8 cellular contexts compared by ENCODE assay signal in genomic region chr10:63554666-63555065, GRCh38. TPM values are rescaled to one million over a fixed set of nuclear protein-coding genes. Genes with fewer than 3 reads are reported as not detected.
DNase-seq lines count a peak whose midpoint lies in the region; ATAC-seq and TF ChIP-seq lines count a peak whose summit lies in the region.

No MANE protein-coding gene starts in this region.

- peak overlapping the region; percentile 33 to 88 (median 79) for H3K27ac Mint-ChIP-seq in CD4-positive, alpha-beta memory T cell
- peak overlapping the region; percentile 25 for H3K27ac Mint-ChIP-seq in activated T-cell treated with anti-CD3 and anti-CD28 coated beads, Interleukin-2, amount 50 U/mL, for 72 hours
- H3K27ac Mint-ChIP-seq in nephron progenitor cell, result no peak overlapping the region

- no peak overlapping the region for H3K27ac ChIP-seq in CD4-positive, alpha-beta memory T cell (ENCODE audit: low read depth, low read length)
- H3K27ac ChIP-seq in KMS-11 (no peak overlapping the region), left lung (no peak overlapping the region)

- H3K9me3 ChIP-seq in CD4-positive, alpha-beta memory T cell (ENCODE audit: control insufficient read depth in 1 of 2, low read length in 2 of 2), result no peaks in the 10 kb centered on the region
- H3K9me3 ChIP-seq in left lung, result no peaks in the 10 kb centered on the region

- intact Hi-C loops in CD4-positive, alpha-beta memory T cell (cut with micrococcal nuclease), result no loop called here
- intact Hi-C loops in left lung (cut with DNase I), result no loop called here

- H3K27me3 Mint-ChIP-seq in CD4-positive, alpha-beta memory T cell, result no peaks in the 10 kb centered on the region
- no peaks in the 10 kb centered on the region for H3K27me3 Mint-ChIP-seq in activated T-cell treated with anti-CD3 and anti-CD28 coated beads, Interleukin-2, amount 50 U/mL, for 72 hours (ENCODE audit: low read depth)
- no peaks in the 10 kb centered on the region for H3K27me3 Mint-ChIP-seq in nephron progenitor cell (ENCODE audit: low read depth, poor library complexity)

- POLR2A ChIA-PET in CD4-positive, alpha-beta memory T cell (lab: Charles Lee; ENCODE audit: partially characterized antibody), result interaction anchor here (0.6 to 0.9 kb wide), 2 partner anchors 33 to 452 kb away, joined by 4 read pairs; partner anchors contain the start of gene REEP3

- H3K4me1 Mint-ChIP-seq in CD4-positive, alpha-beta memory T cell, result peaks cover 24 to 39% (median 29%) of the 10 kb centered on the region in 4 donors
- peaks cover 32% of the 10 kb centered on the region for H3K4me1 Mint-ChIP-seq in activated T-cell treated with anti-CD3 and anti-CD28 coated beads, Interleukin-2, amount 50 U/mL, for 72 hours (ENCODE audit: low read depth)
- H3K4me1 Mint-ChIP-seq in nephron progenitor cell, result no peaks in the 10 kb centered on the region

- peak; percentile 42 to 57 (median 47) for DNase-seq in CD4-positive, alpha-beta memory T cell
- DNase-seq in activated T-cell treated with anti-CD3 and anti-CD28 coated beads, Interleukin-2, amount 50 U/mL, for 72 hours, result peak; percentile 24 to 32
- DNase-seq in left lung, result peak; percentile 20 to 52
- no peak for DNase-seq in NCI-H2107 (lab: John Stamatoyannopoulos, UW)
- no peak for DNase-seq in nephron progenitor cell
- DNase-seq in COLO668 (lab: John Stamatoyannopoulos, UW; ENCODE audit: unreplicated experiment), result no peak

- TF ChIP-seq CTCF in KMS-11 (conservative IDR thresholded peaks at IDR 0.05; ENCODE audit: low read depth, low read length) (no peak), left lung (IDR thresholded peaks at IDR 0.05) (no peak), nephron progenitor cell (IDR thresholded peaks at IDR 0.05) (no peak)

- H3K36me3 ChIP-seq in CD4-positive, alpha-beta memory T cell (ENCODE audit: insufficient read depth, low read length), result no peaks in the 10 kb centered on the region
- H3K36me3 ChIP-seq in KMS-11 (ENCODE audit: insufficient read depth) (no peaks in the 10 kb centered on the region), left lung (no peaks in the 10 kb centered on the region)

- H3K9me3 Mint-ChIP-seq in CD4-positive, alpha-beta memory T cell, result no peaks in the 10 kb centered on the region
- H3K9me3 Mint-ChIP-seq in activated T-cell treated with anti-CD3 and anti-CD28 coated beads, Interleukin-2, amount 50 U/mL, for 72 hours, result no peaks in the 10 kb centered on the region
- peaks cover 13% of the 10 kb centered on the region for H3K9me3 Mint-ChIP-seq in nephron progenitor cell

- H2AFZ ChIP-seq in KMS-11 (ENCODE audit: low read depth), result no peak overlapping the region

- H3K9ac ChIP-seq in KMS-11, result no peak overlapping the region

- H4K20me1 ChIP-seq in KMS-11 (ENCODE audit: insufficient read depth), result no peaks in the 10 kb centered on the region

- H3K4me2 ChIP-seq in KMS-11, result peak overlapping the region; percentile 26

- CTCF ChIA-PET in CD4-positive, alpha-beta memory T cell (lab: Charles Lee; ENCODE audit: partially characterized antibody), result no interaction called here

- H3K4me1 ChIP-seq in CD4-positive, alpha-beta memory T cell (ENCODE audit: insufficient read depth, low read length), result peaks cover 14% of the 10 kb centered on the region
- H3K4me1 ChIP-seq in KMS-11 (ENCODE audit: low read depth, poor library complexity, severe bottlenecking) (peaks cover 19% of the 10 kb centered on the region), left lung (peaks cover 0 to 20% of the 10 kb centered on the region in 2 donors)

- H3K79me2 ChIP-seq in KMS-11 (ENCODE audit: insufficient read depth, low read depth), result peaks cover 4% of the 10 kb centered on the region; the same call in 1 of the 2 replicates

- H3K4me3 Mint-ChIP-seq in CD4-positive, alpha-beta memory T cell, result peak overlapping the region in 4 of 8 donors; percentile 17 to 49 (median 32)
- peak overlapping the region; percentile 11 to 43 for H3K4me3 Mint-ChIP-seq in activated T-cell treated with anti-CD3 and anti-CD28 coated beads, Interleukin-2, amount 50 U/mL, for 72 hours
- H3K4me3 Mint-ChIP-seq in nephron progenitor cell, result no peak overlapping the region

- ATAC-seq in GM21360 (IDR thresholded peaks at IDR 0.05; ENCODE audit: unreplicated experiment) (peak; percentile 77), left lung (peak; percentile 76)
- peak; percentile 75 to 81 for ATAC-seq in activated T-cell treated with anti-CD3 and anti-CD28 coated beads, Interleukin-2, amount 50 U/mL, for 72 hours (replicated peaks in 1 of 2)

- H3K36me3 Mint-ChIP-seq in CD4-positive, alpha-beta memory T cell, result peaks cover 0 to 4% of the 10 kb centered on the region in 2 donors
- H3K36me3 Mint-ChIP-seq in activated T-cell treated with anti-CD3 and anti-CD28 coated beads, Interleukin-2, amount 50 U/mL, for 72 hours (ENCODE audit: insufficient read depth in 2 of 2), result no peaks in the 10 kb centered on the region
- peaks cover 39% of the 10 kb centered on the region for H3K36me3 Mint-ChIP-seq in nephron progenitor cell (ENCODE audit: low read depth)

- H3K4me3 ChIP-seq in CD4-positive, alpha-beta memory T cell (ENCODE audit: low read length in 2 of 2), result no peak overlapping the region
- H3K4me3 ChIP-seq in KMS-11 (IDR thresholded peaks at IDR 0.05; ENCODE audit: insufficient read depth, low read depth, low read length) (no peak overlapping the region), left lung (no peak overlapping the region)

- no peaks in the 10 kb centered on the region for H3K27me3 ChIP-seq in CD4-positive, alpha-beta memory T cell (ENCODE audit: insufficient read depth, low read length)
- H3K27me3 ChIP-seq in KMS-11 (ENCODE audit: insufficient read depth, low read depth), result no peaks in the 10 kb centered on the region
- no peaks in the 10 kb centered on the region for H3K27me3 ChIP-seq in left lung

RNA-seq across cellular contexts. Expression of gene REEP3, which starts 33.5 kb away (rescaled TPM):
- total RNA-seq in CD4-positive, alpha-beta memory T cell, result 10 to 100 TPM; 17.4 to 20.1 TPM
- 10 to 100 TPM; 15.3 to 23.8 TPM for polyA plus RNA-seq in CD4-positive, alpha-beta memory T cell
- 10 to 100 TPM; 19.0 to 22.1 TPM for total RNA-seq in activated T-cell treated with anti-CD3 and anti-CD28 coated beads, Interleukin-2, amount 50 U/mL, for 72 hours
- total RNA-seq in left lung, result 10 to 100 TPM; 45.8 to 57.8 TPM

Comparison
In these comparisons a context has a peak if more than half of its experiments do, and no peak if none do; other contexts are left out.
1. DNase-seq: peak in CD4-positive, alpha-beta memory T cell (5 of 5), activated T-cell treated with anti-CD3 and anti-CD28 coated beads, Interleukin-2, amount 50 U/mL, for 72 hours (2 of 2) and left lung (2 of 2); none in NCI-H2107 (single experiment), nephron progenitor cell (single experiment) and COLO668 (single experiment).
2. Peak in every context shown above with its lines, with median percentiles within 50 percentile points of each other: ATAC-seq.